In the genomic region with DNA sequence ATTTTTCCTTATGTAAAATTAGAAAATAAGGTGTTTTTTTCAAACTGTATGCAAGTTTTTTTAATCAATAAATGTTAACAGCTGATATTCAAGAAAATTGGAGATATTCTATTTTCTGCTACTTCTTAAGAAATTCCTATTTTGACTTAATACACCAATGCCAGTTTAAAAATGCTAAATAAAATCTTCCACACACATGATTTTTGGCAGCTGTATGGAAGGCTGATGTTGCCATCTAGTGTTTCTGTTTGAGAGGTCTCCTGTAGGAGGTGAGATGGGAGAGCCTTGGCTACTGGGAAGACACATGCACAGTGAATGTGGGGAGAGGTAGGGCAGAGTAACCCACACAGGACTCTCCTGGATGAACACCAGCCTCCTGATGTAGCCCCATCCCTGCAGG, we compare ENCODE assay signal across 9 cellular contexts. TPM values are rescaled to one million over a fixed set of nuclear protein-coding genes. Genes with fewer than 3 reads are reported as not detected.
A peak's percentile ranks its signal among the peaks of the same experiment; 100 is the strongest.
DNase-seq lines count a peak whose midpoint lies in the region; ATAC-seq, FAIRE-seq and TF ChIP-seq lines count a peak whose summit lies in the region.
"Had no signal": no experiment of that assay in that cellular context is flagged by ENCODE, and none has a peak within 500 bp of the region (broad histone marks: within the 10 kb centered on the region; RNA-seq: fewer than 3 reads in every experiment).

No MANE protein-coding gene starts in this region.

- H2AFZ ChIP-seq in astrocyte (ENCODE audit: low read depth, low read length) = no peak overlapping the region

- no peak overlapping the region for H3K27ac Mint-ChIP-seq in CD4-positive, CD25-positive, alpha-beta regulatory T cell
- H3K27ac Mint-ChIP-seq in astrocyte (ENCODE audit: unreplicated experiment) = no peak overlapping the region

- H3K79me2 ChIP-seq in astrocyte (ENCODE audit: insufficient read depth, low read length) = no peaks in the 10 kb centered on the region

- intact Hi-C loops in testis (cut with DNase I; ENCODE audit: low total_unique reads) = no loop called here
- intact Hi-C loops in thyroid gland (cut with DNase I) = no loop called here

- no peak overlapping the region for H3K4me3 Mint-ChIP-seq in CD4-positive, CD25-positive, alpha-beta regulatory T cell
- no peak overlapping the region for H3K4me3 Mint-ChIP-seq in astrocyte (ENCODE audit: unreplicated experiment)

- no peaks in the 10 kb centered on the region for H3K36me3 Mint-ChIP-seq in CD4-positive, CD25-positive, alpha-beta regulatory T cell
- H3K36me3 Mint-ChIP-seq in astrocyte (ENCODE audit: low read depth, unreplicated experiment) = no peaks in the 10 kb centered on the region

- H3K36me3 ChIP-seq in CD4-positive, CD25-positive, alpha-beta regulatory T cell (ENCODE audit: control insufficient read depth, insufficient read depth, low read length) = no peaks in the 10 kb centered on the region
- H3K36me3 ChIP-seq in astrocyte (ENCODE audit: insufficient read depth, low read length) = no peaks in the 10 kb centered on the region
- H3K36me3 ChIP-seq in testis (ENCODE audit: low read depth, missing control alignments) = no peaks in the 10 kb centered on the region
- no peaks in the 10 kb centered on the region for H3K36me3 ChIP-seq in thyroid gland

- H3K4me1 Mint-ChIP-seq in CD4-positive, CD25-positive, alpha-beta regulatory T cell = no peaks in the 10 kb centered on the region
- no peaks in the 10 kb centered on the region for H3K4me1 Mint-ChIP-seq in astrocyte (ENCODE audit: low read depth, unreplicated experiment)

- H3K4me2 ChIP-seq in astrocyte (ENCODE audit: low read length) = no peak overlapping the region

- TF ChIP-seq POLR2A in testis (IDR thresholded peaks at IDR 0.05) (no peak), thyroid gland (IDR thresholded peaks at IDR 0.05) (no peak)

- no peaks in the 10 kb centered on the region for H3K9me3 Mint-ChIP-seq in CD4-positive, CD25-positive, alpha-beta regulatory T cell
- H3K9me3 Mint-ChIP-seq in astrocyte (ENCODE audit: unreplicated experiment) = no peaks in the 10 kb centered on the region

- no peaks in the 10 kb centered on the region for H3K4me1 ChIP-seq in CD4-positive, CD25-positive, alpha-beta regulatory T cell (ENCODE audit: control insufficient read depth, insufficient read depth, low read length, poor library complexity, severe bottlenecking)
- H3K4me1 ChIP-seq in astrocyte (ENCODE audit: insufficient read depth, low read length) (no peaks in the 10 kb centered on the region), testis (no peaks in the 10 kb centered on the region), thyroid gland (no peaks in the 10 kb centered on the region)

- ATAC-seq in CD4-positive, CD25-positive, alpha-beta regulatory T cell (ENCODE audit: low read depth in 2 of 2) = peak; percentile 44 to 64
- peak; percentile 56 for ATAC-seq in GM18499 (IDR thresholded peaks at IDR 0.05; ENCODE audit: insufficient read depth, unreplicated experiment)
- ATAC-seq in HG03108 (IDR thresholded peaks at IDR 0.05; ENCODE audit: unreplicated experiment) = peak; percentile 69

- DNase-seq in CD4-positive, CD25-positive, alpha-beta regulatory T cell = peak in 2 of 3 donors; percentile 35 to 41
- DNase-seq in OCI-M1 (lab: John Stamatoyannopoulos, UW) (peak; percentile 82), astrocyte (ENCODE audit: low read depth) (no peak), inferior parietal cortex (ENCODE audit: extremely low spot score) (peak; percentile 72), testis (peak; percentile 39), thyroid gland (no peak)

- no peak overlapping the region for H3K4me3 ChIP-seq in CD4-positive, CD25-positive, alpha-beta regulatory T cell (ENCODE audit: low read depth, low read length)
- H3K4me3 ChIP-seq in astrocyte (ENCODE audit: insufficient read depth, low read depth, low read length) = no peak overlapping the region
- H3K4me3 ChIP-seq in testis = no peak overlapping the region
- H3K4me3 ChIP-seq in thyroid gland (replicated peaks in 1 of 3) = no peak overlapping the region

- no peak overlapping the region for H3K9ac ChIP-seq in astrocyte (ENCODE audit: low read length)

- TF ChIP-seq CTCF in astrocyte (IDR thresholded peaks at IDR 0.05; ENCODE audit: insufficient read depth, low read depth, low read length) (peak; percentile 31), testis (IDR thresholded peaks at IDR 0.05) (peak in 2 of 3 experiments; percentile 31 to 37), thyroid gland (IDR thresholded peaks at IDR 0.05) (peak in 3 of 6 experiments; percentile 34 to 39 (median 35))

- H3K27me3 Mint-ChIP-seq in CD4-positive, CD25-positive, alpha-beta regulatory T cell = no peaks in the 10 kb centered on the region
- H3K27me3 Mint-ChIP-seq in astrocyte (ENCODE audit: low read depth, unreplicated experiment) = peaks cover 11% of the 10 kb centered on the region

- no peaks in the 10 kb centered on the region for H3K27me3 ChIP-seq in CD4-positive, CD25-positive, alpha-beta regulatory T cell (ENCODE audit: control insufficient read depth, insufficient read depth, low read length)
- peaks cover 2% of the 10 kb centered on the region for H3K27me3 ChIP-seq in astrocyte (ENCODE audit: insufficient read depth, low read length)
- H3K27me3 ChIP-seq in testis = no peaks in the 10 kb centered on the region
- no peaks in the 10 kb centered on the region for H3K27me3 ChIP-seq in thyroid gland

- no peaks in the 10 kb centered on the region for H4K20me1 ChIP-seq in astrocyte (ENCODE audit: insufficient read depth, low read length)

- H3K27ac ChIP-seq in CD4-positive, CD25-positive, alpha-beta regulatory T cell (ENCODE audit: insufficient read depth, low read length, poor library complexity, severe bottlenecking) = no peak overlapping the region
- H3K27ac ChIP-seq in astrocyte (ENCODE audit: low read depth, low read length) (no peak overlapping the region), testis (no peak overlapping the region), thyroid gland (no peak overlapping the region)

- no peaks in the 10 kb centered on the region for H3K9me3 ChIP-seq in CD4-positive, CD25-positive, alpha-beta regulatory T cell (ENCODE audit: control insufficient read depth in 2 of 2, low read length in 2 of 2)
- peaks cover 4% of the 10 kb centered on the region for H3K9me3 ChIP-seq in astrocyte (ENCODE audit: insufficient read depth, low read depth, low read length)
- no peaks in the 10 kb centered on the region for H3K9me3 ChIP-seq in testis
- H3K9me3 ChIP-seq in thyroid gland = no peaks in the 10 kb centered on the region

- FAIRE-seq in astrocyte (lab: Jason Lieb, UNC) = no peak

RNA-seq across cellular contexts. Expression of a gene that starts 29.2 kb away (rescaled TPM):
- not detected for total RNA-seq in CD4-positive, CD25-positive, alpha-beta regulatory T cell
- not detected for polyA plus RNA-seq in CD4-positive, CD25-positive, alpha-beta regulatory T cell
- total RNA-seq in astrocyte (not detected in 2 replicates), testis (under 1 TPM in 1 of 2 donors, not detected in 1; 0.39 TPM), thyroid gland (not detected)
- not detected for polyA plus RNA-seq in testis (ENCODE audit: insufficient read depth, low read depth, low replicate concordance)
- total RNA-seq: T-helper 1 cell treated with Interleukin-12 subunit alpha and Interleukin-12 subunit beta and Interleukin-4 antibody, amounts not matched to agents 30 ng/mL and 1 ng/mL, for 36 hours had no signal

RNA-seq across cellular contexts. Expression of a gene that starts 49.2 kb away (rescaled TPM):
- total RNA-seq in CD4-positive, CD25-positive, alpha-beta regulatory T cell = not detected
- polyA plus RNA-seq in CD4-positive, CD25-positive, alpha-beta regulatory T cell = not detected
- total RNA-seq in astrocyte (not detected in 2 replicates), testis (under 1 TPM; 0.87 TPM), thyroid gland (not detected)
- polyA plus RNA-seq in testis (ENCODE audit: insufficient read depth, low read depth, low replicate concordance) = 0.55 TPM
- total RNA-seq: T-helper 1 cell treated with Interleukin-12 subunit alpha and Interleukin-12 subunit beta and Interleukin-4 antibody, amounts not matched to agents 30 ng/mL and 1 ng/mL, for 36 hours had no signal

Comparison
In these comparisons a context has a peak if more than half of its experiments do, and no peak if none do; other contexts are left out.
1. DNase-seq: peak in CD4-positive, CD25-positive, alpha-beta regulatory T cell (2 of 3), OCI-M1 (single experiment), inferior parietal cortex (single experiment) and testis (single experiment); none in astrocyte (single experiment) and thyroid gland (0 of 2).
2. Peak in every context shown above with its lines, with median percentiles within 50 percentile points of each other: ATAC-seq.